21 cellular contexts compared by ENCODE assay signal in genomic region chr2:121476714-121477113, GRCh38. TPM values are rescaled to one million over a fixed set of nuclear protein-coding genes. Genes with fewer than 3 reads are reported as not detected.
DNase-seq lines count a peak whose midpoint lies in the region; ATAC-seq, FAIRE-seq and TF ChIP-seq lines count a peak whose summit lies in the region.
"Had no signal": no experiment of that assay in that cellular context is flagged by ENCODE, and none has a peak within 500 bp of the region (broad histone marks: within the 10 kb centered on the region; RNA-seq: fewer than 3 reads in every experiment).

No MANE protein-coding gene starts in this region.

- no peak for FAIRE-seq in astrocyte (lab: Jason Lieb, UNC)
- FAIRE-seq: colon, RCC 7860 had no signal

- H4K8ac ChIP-seq in mesendoderm (ENCODE audit: low read depth, low read length), result no peak overlapping the region

- H3K18ac ChIP-seq in mesendoderm (ENCODE audit: low read length), result peak overlapping the region; percentile 62

- peaks cover 15% of the 10 kb centered on the region for H3K36me3 Mint-ChIP-seq in stimulated activated naive CD8-positive, alpha-beta T cell treated with anti-CD3 and anti-CD28 coated beads, Interleukin-15, Interleukin-2, amounts not matched to agents 100 ng/mL and 50 ng/mL, for 24 hours (ENCODE audit: low read depth)
- H3K36me3 Mint-ChIP-seq in astrocyte (ENCODE audit: low read depth, unreplicated experiment), result peaks cover 4% of the 10 kb centered on the region

- DNase-seq in stimulated activated naive CD8-positive, alpha-beta T cell treated with anti-CD3 and anti-CD28 coated beads, Interleukin-15, Interleukin-2, amounts not matched to agents 100 U/mL and 50 U/mL, for 24 hours, result no peak
- DNase-seq in astrocyte (ENCODE audit: low read depth) (no peak), mesendoderm (peak; percentile 34), dermis blood vessel endothelial cell (no peak), CD1c-positive myeloid dendritic cell (ENCODE audit: extremely low spot score) (no peak)
- DNase-seq: amniotic stem cell, DMS53, GM23248, heart left ventricle, NCI-H1694 treated with DMSO at 0.1 percent for 48 hours, NCI-H510A, WERI-Rb-1 had no signal

- H3K4me1 ChIP-seq in astrocyte (ENCODE audit: insufficient read depth, low read length), result peaks cover 45% of the 10 kb centered on the region
- peaks cover 15% of the 10 kb centered on the region for H3K4me1 ChIP-seq in mesendoderm (ENCODE audit: control insufficient read depth, low read depth, low read length)

- H3K27ac ChIP-seq in astrocyte (ENCODE audit: low read depth, low read length) (no peak overlapping the region), mesendoderm (ENCODE audit: low read depth, low read length) (no peak overlapping the region)
- H3K27ac ChIP-seq: WERI-Rb-1 had no signal

- no peak overlapping the region for H4K5ac ChIP-seq in mesendoderm (ENCODE audit: low read length)

- peaks cover 33% of the 10 kb centered on the region for H3K4me1 Mint-ChIP-seq in stimulated activated naive CD8-positive, alpha-beta T cell treated with anti-CD3 and anti-CD28 coated beads, Interleukin-15, Interleukin-2, amounts not matched to agents 100 ng/mL and 50 ng/mL, for 24 hours (ENCODE audit: low read depth)
- peaks cover 46% of the 10 kb centered on the region for H3K4me1 Mint-ChIP-seq in astrocyte (ENCODE audit: low read depth, unreplicated experiment)

- TF ChIP-seq CTCF in astrocyte (IDR thresholded peaks at IDR 0.05; ENCODE audit: insufficient read depth, low read depth, low read length), result no peak

- H3K56ac ChIP-seq in mesendoderm (ENCODE audit: low read length), result peak overlapping the region; percentile 31

- no peak overlapping the region for H2BK5ac ChIP-seq in mesendoderm (ENCODE audit: low read length)

- no peak overlapping the region for H3K4me3 Mint-ChIP-seq in stimulated activated naive CD8-positive, alpha-beta T cell treated with anti-CD3 and anti-CD28 coated beads, Interleukin-15, Interleukin-2, amounts not matched to agents 100 ng/mL and 50 ng/mL, for 24 hours
- no peak overlapping the region for H3K4me3 Mint-ChIP-seq in astrocyte (ENCODE audit: unreplicated experiment)
- H3K4me3 Mint-ChIP-seq: activated T-helper 17 cell treated with anti-CD3 and anti-CD28 coated beads, Interleukin-2, amount 50 U/mL, for 72 hours had no signal

- no peak overlapping the region for H3K4ac ChIP-seq in mesendoderm (ENCODE audit: low read depth, low read length)

- peaks cover 59% of the 10 kb centered on the region for H3K79me2 ChIP-seq in astrocyte (ENCODE audit: insufficient read depth, low read length)
- peaks cover 2% of the 10 kb centered on the region for H3K79me2 ChIP-seq in mesendoderm (ENCODE audit: control insufficient read depth, insufficient read depth, low read length)

- no peak overlapping the region for H2AFZ ChIP-seq in astrocyte (ENCODE audit: low read depth, low read length)
- H2AFZ ChIP-seq: GM23248 had no signal

- H3K27me3 Mint-ChIP-seq in stimulated activated naive CD8-positive, alpha-beta T cell treated with anti-CD3 and anti-CD28 coated beads, Interleukin-15, Interleukin-2, amounts not matched to agents 100 ng/mL and 50 ng/mL, for 24 hours, result no peaks in the 10 kb centered on the region
- no peaks in the 10 kb centered on the region for H3K27me3 Mint-ChIP-seq in astrocyte (ENCODE audit: low read depth, unreplicated experiment)
- H3K27me3 Mint-ChIP-seq: activated T-helper 17 cell treated with anti-CD3 and anti-CD28 coated beads, Interleukin-2, amount 50 U/mL, for 72 hours had no signal

- H3K9ac ChIP-seq in astrocyte (ENCODE audit: low read length) (peak overlapping the region; percentile 7), mesendoderm (ENCODE audit: low read length) (no peak overlapping the region)
- H3K9ac ChIP-seq: GM23248 had no signal

- H3K4me2 ChIP-seq in astrocyte (ENCODE audit: low read length), result no peak overlapping the region
- no peak overlapping the region for H3K4me2 ChIP-seq in mesendoderm (ENCODE audit: low read length)

- ATAC-seq in stimulated activated naive CD8-positive, alpha-beta T cell treated with anti-CD3 and anti-CD28 coated beads, Interleukin-15, Interleukin-2, amounts not matched to agents 100 U/mL and 50 U/mL, for 24 hours, result no peak
- ATAC-seq in HG02885 (IDR thresholded peaks at IDR 0.05; ENCODE audit: poor library complexity, unreplicated experiment), result no peak
- ATAC-seq: activated T-helper 17 cell treated with anti-CD3 and anti-CD28 coated beads, Interleukin-2, amount 50 U/mL, for 72 hours had no signal

- H3K36me3 ChIP-seq in astrocyte (ENCODE audit: insufficient read depth, low read length) (no peaks in the 10 kb centered on the region), mesendoderm (ENCODE audit: control insufficient read depth, insufficient read depth, low read length) (no peaks in the 10 kb centered on the region)
- H3K36me3 ChIP-seq: WERI-Rb-1 had no signal

- H2AK5ac ChIP-seq in mesendoderm (ENCODE audit: low read length), result no peak overlapping the region

- no CpG with 5 or more reads among the region's 3 CpGs for WGBS in mesendoderm (ENCODE audit: extremely low coverage, insufficient coverage, low lambda C conversion rate)

- H4K20me1 ChIP-seq in astrocyte (ENCODE audit: insufficient read depth, low read length), result peaks cover 21% of the 10 kb centered on the region

- H3K4me3 ChIP-seq in astrocyte (ENCODE audit: insufficient read depth, low read depth, low read length) (no peak overlapping the region), mesendoderm (ENCODE audit: low read length) (no peak overlapping the region)
- H3K4me3 ChIP-seq: GM23248, heart left ventricle had no signal

- no peaks in the 10 kb centered on the region for H3K9me3 Mint-ChIP-seq in stimulated activated naive CD8-positive, alpha-beta T cell treated with anti-CD3 and anti-CD28 coated beads, Interleukin-15, Interleukin-2, amounts not matched to agents 100 ng/mL and 50 ng/mL, for 24 hours
- H3K9me3 Mint-ChIP-seq in astrocyte (ENCODE audit: unreplicated experiment), result no peaks in the 10 kb centered on the region
- H3K9me3 Mint-ChIP-seq: activated T-helper 17 cell treated with anti-CD3 and anti-CD28 coated beads, Interleukin-2, amount 50 U/mL, for 72 hours had no signal

- no peak overlapping the region for H2BK120ac ChIP-seq in mesendoderm (ENCODE audit: low read depth, low read length)

- H3K27me3 ChIP-seq in astrocyte (ENCODE audit: insufficient read depth, low read length), result no peaks in the 10 kb centered on the region
- H3K27me3 ChIP-seq in mesendoderm (ENCODE audit: insufficient read depth, low read length, poor library complexity), result no peaks in the 10 kb centered on the region
- H3K27me3 ChIP-seq: heart left ventricle had no signal

- H3K79me1 ChIP-seq in mesendoderm (ENCODE audit: low read length), result peaks cover 5% of the 10 kb centered on the region

- H2BK15ac ChIP-seq in mesendoderm (replicated peaks; ENCODE audit: low read depth), result no peak overlapping the region

- H3K9me3 ChIP-seq in astrocyte (ENCODE audit: insufficient read depth, low read depth, low read length), result no peaks in the 10 kb centered on the region
- H3K9me3 ChIP-seq: heart left ventricle had no signal

- H3K27ac Mint-ChIP-seq in stimulated activated naive CD8-positive, alpha-beta T cell treated with anti-CD3 and anti-CD28 coated beads, Interleukin-15, Interleukin-2, amounts not matched to agents 100 ng/mL and 50 ng/mL, for 24 hours, result peak overlapping the region; percentile 46
- peak overlapping the region; percentile 13 for H3K27ac Mint-ChIP-seq in astrocyte (ENCODE audit: unreplicated experiment)
- H3K27ac Mint-ChIP-seq: activated T-helper 17 cell treated with anti-CD3 and anti-CD28 coated beads, Interleukin-2, amount 50 U/mL, for 72 hours had no signal

- no peak overlapping the region for H3K23ac ChIP-seq in mesendoderm (ENCODE audit: low read length)

RNA-seq across cellular contexts. Expression of gene RNU4ATAC, which starts 54.0 kb away (rescaled TPM):
- not detected in 2 replicates for total RNA-seq in astrocyte
- not detected for polyA plus RNA-seq in mesendoderm (2013, experiment 1 of 2)
- polyA plus RNA-seq in mesendoderm (2013, experiment 2 of 2), result not detected
- under 0.01 TPM in 1 of 2 replicates, not detected in the other for total RNA-seq in dermis blood vessel endothelial cell
- total RNA-seq: activated T-helper 17 cell treated with anti-CD3 and anti-CD28 coated beads, Interleukin-2, amount 50 U/mL, for 72 hours; GM23248; heart left ventricle; kidney epithelial cell; LHCN-M2 had no signal
- polyA plus RNA-seq: BJ, esophagus, GM23248, heart left ventricle had no signal
